ENCODE assay signal across 8 cellular contexts in genomic region chr2:108621087-108621559, GRCh38.
DNase-seq lines count a peak whose midpoint lies in the region; TF ChIP-seq lines count a peak whose summit lies in the region.

No MANE protein-coding gene starts in this region.

- H3K4me3 ChIP-seq in coronary artery = peak overlapping the region; percentile 11
- H3K4me3 ChIP-seq in muscle layer of duodenum (ENCODE audit: low read depth in 1 of 2, low read length in 2 of 2) = peak overlapping the region in 1 of 2 donors; percentile 28
- peak overlapping the region; percentile 34 for H3K4me3 ChIP-seq in suprapubic skin

- in situ Hi-C loops in GM13977 (cut with MboI; ENCODE audit: low pct_unique_long_range_greater_than_20kb, low sequenced_read_pairs, unreplicated experiment) = no loop called here

- H3K27me3 ChIP-seq in muscle layer of duodenum (ENCODE audit: low read depth, low read length) (no peaks in the 10 kb centered on the region), suprapubic skin (no peaks in the 10 kb centered on the region)

- H3K4me3 Mint-ChIP-seq in HFFc6 = no peak overlapping the region

- peaks cover 65% of the 10 kb centered on the region for H3K4me1 Mint-ChIP-seq in HFFc6 (ENCODE audit: low read depth)

- peak; percentile 58 for DNase-seq in GM13977 (ENCODE audit: low spot score)
- no peak for DNase-seq in HFFc6
- peak; percentile 81 for DNase-seq in NCI-H1092 treated with DMSO at 0.1 percent for 48 hours (lab: John Stamatoyannopoulos, UW)
- peak; percentile 31 to 57 (median 54) for DNase-seq in activated CD4-positive, CD25-positive, alpha-beta regulatory T cell (lab: John Stamatoyannopoulos, UW)
- no peak for DNase-seq in coronary artery (ENCODE audit: low spot score)
- no peak for DNase-seq in suprapubic skin (ENCODE audit: low spot score in 2 of 2)
- DNase-seq in epidermal melanocyte (ENCODE audit: insufficient read length, low spot score) = no peak

- H3K36me3 ChIP-seq in muscle layer of duodenum (ENCODE audit: control insufficient read depth in 1 of 2, insufficient read depth in 2 of 2, low read length in 2 of 2) (no peaks in the 10 kb centered on the region), suprapubic skin (no peaks in the 10 kb centered on the region)

- no peak for TF ChIP-seq EP300 in suprapubic skin (IDR thresholded peaks at IDR 0.05)

- no peaks in the 10 kb centered on the region for H3K27me3 Mint-ChIP-seq in HFFc6 (ENCODE audit: insufficient read depth)

- H3K9me3 Mint-ChIP-seq in HFFc6 = no peaks in the 10 kb centered on the region

- no peak for TF ChIP-seq POLR2A in suprapubic skin (IDR thresholded peaks at IDR 0.05)

- H3K27ac Mint-ChIP-seq in HFFc6 = peak overlapping the region; percentile 14; the same call in 1 of the 2 replicates

- 33% methylated on average over 8 of the region's 8 CpGs for WGBS in suprapubic skin

- H3K9me3 ChIP-seq in muscle layer of duodenum (ENCODE audit: control insufficient read depth in 1 of 2, low read length in 2 of 2) = no peaks in the 10 kb centered on the region
- H3K9me3 ChIP-seq in suprapubic skin = no peaks in the 10 kb centered on the region

- TF ChIP-seq CTCF in GM13977 (IDR thresholded peaks at IDR 0.05; ENCODE audit: extremely low read depth, insufficient read depth, missing control alignments) (no peak), HFFc6 (IDR thresholded peaks at IDR 0.05) (no peak), coronary artery (IDR thresholded peaks at IDR 0.05) (no peak), suprapubic skin (IDR thresholded peaks at IDR 0.05) (no peak)

- H3K4me1 ChIP-seq in muscle layer of duodenum (ENCODE audit: control insufficient read depth in 1 of 2, insufficient read depth in 2 of 2, low read length in 2 of 2) (peaks cover 4 to 37% of the 10 kb centered on the region in 2 donors), suprapubic skin (peaks cover 57% of the 10 kb centered on the region)

- H3K36me3 Mint-ChIP-seq in HFFc6 (ENCODE audit: low read depth) = no peaks in the 10 kb centered on the region

- peak overlapping the region in 1 of 2 donors; percentile 46 for H3K27ac ChIP-seq in coronary artery
- H3K27ac ChIP-seq in muscle layer of duodenum (ENCODE audit: low read length) = peak overlapping the region; percentile 67
- H3K27ac ChIP-seq in suprapubic skin = peak overlapping the region; percentile 42

Comparison
In these comparisons a context has a peak if more than half of its experiments do, and no peak if none do; other contexts are left out.
1. DNase-seq: peak in GM13977 (single experiment), NCI-H1092 treated with DMSO at 0.1 percent for 48 hours (single experiment) and activated CD4-positive, CD25-positive, alpha-beta regulatory T cell (4 of 4); none in HFFc6 (single experiment), coronary artery (single experiment), suprapubic skin (0 of 2) and epidermal melanocyte (single experiment).